In the genomic region with DNA sequence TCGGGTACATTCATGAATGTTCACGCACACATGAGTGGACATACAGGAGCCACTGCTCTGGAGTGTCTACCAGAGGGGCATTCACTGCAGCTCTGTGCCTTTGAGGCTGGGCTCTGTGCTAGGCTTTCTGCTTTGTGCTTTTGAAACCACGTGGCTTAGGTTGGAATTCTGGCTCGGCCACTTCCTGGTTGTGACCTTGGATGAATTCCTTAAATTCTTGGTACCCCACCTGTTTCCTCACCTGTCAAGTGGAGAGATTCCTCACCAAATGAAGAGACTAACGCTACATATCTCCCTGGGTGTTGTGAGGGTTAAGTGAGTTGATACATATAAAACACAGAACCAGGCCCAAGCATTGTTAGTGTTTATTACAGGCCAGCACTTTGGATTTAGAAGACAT, we compare ENCODE assay signal across 2 cellular contexts.
TF ChIP-seq lines count a peak whose summit lies in the region.

No MANE protein-coding gene starts in this region.

TF ChIP-seq in GM23338, 12 proteins besides CTCF, POLR2A, EP300 and RAD21:
- peak; percentile 85 for TF ChIP-seq ZNF331 (CRISPR knock-in tag; IDR thresholded peaks at IDR 0.05; ENCODE audit: low read depth)
- TF ChIP-seq, protein P1, sequence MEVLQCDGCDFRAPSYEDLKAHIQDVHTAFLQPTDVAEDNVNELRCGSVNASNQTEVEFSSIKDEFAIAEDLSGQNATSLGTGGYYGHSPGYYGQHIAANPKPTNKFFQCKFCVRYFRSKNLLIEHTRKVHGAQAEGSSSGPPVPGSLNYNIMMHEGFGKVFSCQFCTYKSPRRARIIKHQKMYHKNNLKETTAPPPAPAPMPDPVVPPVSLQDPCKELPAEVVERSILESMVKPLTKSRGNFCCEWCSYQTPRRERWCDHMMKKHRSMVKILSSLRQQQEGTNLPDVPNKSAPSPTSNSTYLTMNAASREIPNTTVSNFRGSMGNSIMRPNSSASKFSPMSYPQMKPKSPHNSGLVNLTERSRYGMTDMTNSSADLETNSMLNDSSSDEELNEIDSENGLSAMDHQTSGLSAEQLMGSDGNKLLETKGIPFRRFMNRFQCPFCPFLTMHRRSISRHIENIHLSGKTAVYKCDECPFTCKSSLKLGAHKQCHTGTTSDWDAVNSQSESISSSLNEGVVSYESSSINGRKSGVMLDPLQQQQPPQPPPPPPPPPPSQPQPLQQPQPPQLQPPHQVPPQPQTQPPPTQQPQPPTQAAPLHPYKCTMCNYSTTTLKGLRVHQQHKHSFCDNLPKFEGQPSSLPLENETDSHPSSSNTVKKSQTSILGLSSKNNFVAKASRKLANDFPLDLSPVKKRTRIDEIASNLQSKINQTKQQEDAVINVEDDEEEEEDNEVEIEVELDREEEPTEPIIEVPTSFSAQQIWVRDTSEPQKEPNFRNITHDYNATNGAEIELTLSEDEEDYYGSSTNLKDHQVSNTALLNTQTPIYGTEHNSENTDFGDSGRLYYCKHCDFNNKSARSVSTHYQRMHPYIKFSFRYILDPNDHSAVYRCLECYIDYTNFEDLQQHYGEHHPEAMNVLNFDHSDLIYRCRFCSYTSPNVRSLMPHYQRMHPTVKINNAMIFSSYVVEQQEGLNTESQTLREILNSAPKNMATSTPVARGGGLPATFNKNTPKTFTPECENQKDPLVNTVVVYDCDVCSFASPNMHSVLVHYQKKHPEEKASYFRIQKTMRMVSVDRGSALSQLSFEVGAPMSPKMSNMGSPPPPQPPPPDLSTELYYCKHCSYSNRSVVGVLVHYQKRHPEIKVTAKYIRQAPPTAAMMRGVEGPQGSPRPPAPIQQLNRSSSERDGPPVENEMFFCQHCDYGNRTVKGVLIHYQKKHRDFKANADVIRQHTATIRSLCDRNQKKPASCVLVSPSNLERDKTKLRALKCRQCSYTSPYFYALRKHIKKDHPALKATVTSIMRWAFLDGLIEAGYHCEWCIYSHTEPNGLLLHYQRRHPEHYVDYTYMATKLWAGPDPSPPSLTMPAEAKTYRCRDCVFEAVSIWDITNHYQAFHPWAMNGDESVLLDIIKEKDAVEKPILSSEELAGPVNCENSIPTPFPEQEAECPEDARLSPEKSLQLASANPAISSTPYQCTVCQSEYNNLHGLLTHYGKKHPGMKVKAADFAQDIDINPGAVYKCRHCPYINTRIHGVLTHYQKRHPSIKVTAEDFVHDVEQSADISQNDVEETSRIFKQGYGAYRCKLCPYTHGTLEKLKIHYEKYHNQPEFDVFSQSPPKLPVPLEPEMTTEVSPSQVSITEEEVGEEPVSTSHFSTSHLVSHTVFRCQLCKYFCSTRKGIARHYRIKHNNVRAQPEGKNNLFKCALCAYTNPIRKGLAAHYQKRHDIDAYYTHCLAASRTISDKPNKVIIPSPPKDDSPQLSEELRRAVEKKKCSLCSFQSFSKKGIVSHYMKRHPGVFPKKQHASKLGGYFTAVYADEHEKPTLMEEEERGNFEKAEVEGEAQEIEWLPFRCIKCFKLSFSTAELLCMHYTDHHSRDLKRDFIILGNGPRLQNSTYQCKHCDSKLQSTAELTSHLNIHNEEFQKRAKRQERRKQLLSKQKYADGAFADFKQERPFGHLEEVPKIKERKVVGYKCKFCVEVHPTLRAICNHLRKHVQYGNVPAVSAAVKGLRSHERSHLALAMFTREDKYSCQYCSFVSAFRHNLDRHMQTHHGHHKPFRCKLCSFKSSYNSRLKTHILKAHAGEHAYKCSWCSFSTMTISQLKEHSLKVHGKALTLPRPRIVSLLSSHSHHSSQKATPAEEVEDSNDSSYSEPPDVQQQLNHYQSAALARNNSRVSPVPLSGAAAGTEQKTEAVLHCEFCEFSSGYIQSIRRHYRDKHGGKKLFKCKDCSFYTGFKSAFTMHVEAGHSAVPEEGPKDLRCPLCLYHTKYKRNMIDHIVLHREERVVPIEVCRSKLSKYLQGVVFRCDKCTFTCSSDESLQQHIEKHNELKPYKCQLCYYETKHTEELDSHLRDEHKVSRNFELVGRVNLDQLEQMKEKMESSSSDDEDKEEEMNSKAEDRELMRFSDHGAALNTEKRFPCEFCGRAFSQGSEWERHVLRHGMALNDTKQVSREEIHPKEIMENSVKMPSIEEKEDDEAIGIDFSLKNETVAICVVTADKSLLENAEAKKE (CRISPR knock-in tag; IDR thresholded peaks at IDR 0.05): no peak; the same call in 1 of the 2 replicates
TF ChIP-seq in GM23338: peak in this region for 1.

TF ChIP-seq in H1, 55 proteins besides CTCF, POLR2A, EP300 and RAD21:
- 0 out of 2 replicates have a peak, but pooled peaks have one; percentile 63 for TF ChIP-seq TCF12 (IDR thresholded peaks at IDR 0.05; ENCODE audit: low read depth, low read length)
- no peak for TF ChIP-seq RNF2 (IDR thresholded peaks at IDR 0.05; ENCODE audit: borderline replicate concordance, low read depth, low read length, missing control alignments, poor library complexity, severe bottlenecking)
- no peak for TF ChIP-seq RXRA (IDR thresholded peaks at IDR 0.05; ENCODE audit: insufficient read depth, low read depth, low read length)
- TF ChIP-seq ZNF274 (IDR thresholded peaks at IDR 0.05; ENCODE audit: borderline replicate concordance, extremely low read depth, low read length): no peak
- peak; percentile 27 for TF ChIP-seq ASH2L (IDR thresholded peaks at IDR 0.05; ENCODE audit: low read length)
- 0 out of 2 replicates have a peak, but pooled peaks have one; percentile 45 for TF ChIP-seq SP1 (IDR thresholded peaks at IDR 0.05; ENCODE audit: low read depth, low read length)
- TF ChIP-seq POU5F1 (IDR thresholded peaks at IDR 0.05; ENCODE audit: low read depth, low read length): no peak
- peak; percentile 97 for TF ChIP-seq TEAD4 (IDR thresholded peaks at IDR 0.05; ENCODE audit: low read depth, low read length)
- TF ChIP-seq KDM5A (IDR thresholded peaks at IDR 0.05; ENCODE audit: low read length): no peak
- TF ChIP-seq, protein P2, sequence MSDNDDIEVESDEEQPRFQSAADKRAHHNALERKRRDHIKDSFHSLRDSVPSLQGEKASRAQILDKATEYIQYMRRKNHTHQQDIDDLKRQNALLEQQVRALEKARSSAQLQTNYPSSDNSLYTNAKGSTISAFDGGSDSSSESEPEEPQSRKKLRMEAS (IDR thresholded peaks at IDR 0.05): peak; percentile 83
- TF ChIP-seq, protein P3, sequence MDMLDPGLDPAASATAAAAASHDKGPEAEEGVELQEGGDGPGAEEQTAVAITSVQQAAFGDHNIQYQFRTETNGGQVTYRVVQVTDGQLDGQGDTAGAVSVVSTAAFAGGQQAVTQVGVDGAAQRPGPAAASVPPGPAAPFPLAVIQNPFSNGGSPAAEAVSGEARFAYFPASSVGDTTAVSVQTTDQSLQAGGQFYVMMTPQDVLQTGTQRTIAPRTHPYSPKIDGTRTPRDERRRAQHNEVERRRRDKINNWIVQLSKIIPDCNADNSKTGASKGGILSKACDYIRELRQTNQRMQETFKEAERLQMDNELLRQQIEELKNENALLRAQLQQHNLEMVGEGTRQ (IDR thresholded peaks at IDR 0.05; ENCODE audit: low read length): peak; percentile 40; the same call in 1 of the 2 replicates
- peak; percentile 89 to 93; a peak in 3 of 4 replicates for TF ChIP-seq SIN3A (conservative IDR thresholded peaks at IDR 0.05 in 1 of 2, IDR thresholded peaks at IDR 0.05 in 1 of 2; ENCODE audit: low read depth in 1 of 2, low read length in 2 of 2)
- TF ChIP-seq NANOG (IDR thresholded peaks at IDR 0.05; ENCODE audit: insufficient read depth, low read depth, low read length, poor library complexity, severe bottlenecking): no peak
